25 cellular contexts compared by ENCODE assay signal in genomic region chr18:48151421-48152095, GRCh38.
DNase-seq lines count a peak whose midpoint lies in the region; ATAC-seq, FAIRE-seq and TF ChIP-seq lines count a peak whose summit lies in the region.
"Had no signal": no experiment of that assay in that cellular context is flagged by ENCODE, and none has a peak within 500 bp of the region (broad histone marks: within the 10 kb centered on the region; RNA-seq: fewer than 3 reads in every experiment).

No MANE protein-coding gene starts in this region.

- peak overlapping the region in 1 of 2 experiments; percentile 24 for H3K4ac ChIP-seq in mesenchymal stem cell (ENCODE audit: low read depth in 1 of 2, low read length in 2 of 2)

- H3K18ac ChIP-seq in mesenchymal stem cell (ENCODE audit: low read depth in 1 of 2, low read length in 2 of 2): no peak overlapping the region

- no peaks in the 10 kb centered on the region for H3F3A ChIP-seq in PC-3 (ENCODE audit: low read length, unreplicated experiment)

- H3K4me2 ChIP-seq in PC-3 (ENCODE audit: low read length) (0 out of 2 replicates have a peak overlapping the region, but pooled peaks have one; percentile 16), mesenchymal stem cell (ENCODE audit: low read length, poor library complexity, severe bottlenecking) (no peak overlapping the region)
- H3K4me2 ChIP-seq: KMS-11 had no signal

- no peak overlapping the region; the same call in 1 of the 2 replicates for H3K9ac ChIP-seq in PC-3 (ENCODE audit: low read length)
- no peak overlapping the region for H3K9ac ChIP-seq in mesenchymal stem cell (ENCODE audit: low read length)
- H3K9ac ChIP-seq: KMS-11 had no signal

- TF ChIP-seq CTCF in PC-3 (conservative IDR thresholded peaks at IDR 0.05; ENCODE audit: low read depth, low read length): no peak

- peak overlapping the region; percentile 16 for H4K8ac ChIP-seq in mesenchymal stem cell (ENCODE audit: low read length)

- no peak overlapping the region for H2BK5ac ChIP-seq in mesenchymal stem cell (ENCODE audit: low read depth, low read length, poor library complexity, severe bottlenecking)

- peak overlapping the region; percentile 40 to 74 for H2BK12ac ChIP-seq in mesenchymal stem cell (ENCODE audit: low read length in 2 of 2)

- H4K20me1 ChIP-seq in PC-3 (ENCODE audit: low read length): no peaks in the 10 kb centered on the region

- H3K36me3 ChIP-seq in PC-3 (ENCODE audit: low read depth, low read length): no peaks in the 10 kb centered on the region
- H3K36me3 ChIP-seq in mesenchymal stem cell (ENCODE audit: control insufficient read depth in 1 of 2, insufficient read depth in 2 of 2, low read depth in 1 of 2, low read length in 2 of 2): no peaks in the 10 kb centered on the region
- H3K36me3 ChIP-seq in small intestine (ENCODE audit: control insufficient read depth in 2 of 2, insufficient read depth in 2 of 2, low read length in 2 of 2): no peaks in the 10 kb centered on the region
- H3K36me3 ChIP-seq: ascending aorta, prostate gland, uterus had no signal

- no peak overlapping the region for H3K23ac ChIP-seq in mesenchymal stem cell (ENCODE audit: low read length in 2 of 2)

- intact Hi-C loops in PC-3 (cut with micrococcal nuclease): no loop called here

- no peaks in the 10 kb centered on the region for H3K79me2 ChIP-seq in PC-3 (ENCODE audit: low read length)

- no peaks in the 10 kb centered on the region for H3K79me1 ChIP-seq in mesenchymal stem cell (replicated peaks; ENCODE audit: low read length, poor library complexity, severe bottlenecking)

- ATAC-seq in PC-3 (no peak), GM21717 (IDR thresholded peaks at IDR 0.05; ENCODE audit: unreplicated experiment) (no peak)

- no peak overlapping the region for H2BK15ac ChIP-seq in mesenchymal stem cell (ENCODE audit: low read depth, poor library complexity, severe bottlenecking)

- no peak overlapping the region for H2AFZ ChIP-seq in PC-3 (ENCODE audit: low read length)
- no peak overlapping the region for H2AFZ ChIP-seq in mesenchymal stem cell (ENCODE audit: low read depth, low read length)

- no peak overlapping the region for H2BK120ac ChIP-seq in mesenchymal stem cell (ENCODE audit: low read depth, low read length)

- no peaks in the 10 kb centered on the region for H3K9me2 ChIP-seq in PC-3 (replicated peaks; ENCODE audit: low read length)

- POLR2A ChIA-PET in PC-3 (lab: Charles Lee; ENCODE audit: unreplicated experiment): no interaction called here

- H4K91ac ChIP-seq in mesenchymal stem cell (ENCODE audit: low read length): peak overlapping the region; percentile 66

- 78% methylated on average over 11 of the region's 11 CpGs for WGBS in mesenchymal stem cell
- WGBS in small intestine, 3 donors: 21 to 63% (median 39%) methylated on average over 11 of the region's 11 CpGs

- H3K4me3 ChIP-seq in PC-3 (ENCODE audit: low read length) (no peak overlapping the region), mesenchymal stem cell (ENCODE audit: insufficient read depth in 1 of 2, low read depth in 1 of 2, low read length in 2 of 2) (no peak overlapping the region), small intestine (ENCODE audit: low read depth in 1 of 2, low read length in 2 of 2) (no peak overlapping the region)
- H3K4me3 ChIP-seq: ascending aorta, prostate gland, uterus had no signal

- H3K4me1 ChIP-seq in PC-3 (ENCODE audit: insufficient read depth, low read length) (peaks cover 36% of the 10 kb centered on the region), mesenchymal stem cell (ENCODE audit: control insufficient read depth, insufficient read depth, low read depth, low read length) (peaks cover 2% of the 10 kb centered on the region), small intestine (ENCODE audit: control insufficient read depth in 2 of 2, insufficient read depth in 1 of 2, low read depth in 1 of 2, low read length in 1 of 2) (peaks cover 0 to 2% of the 10 kb centered on the region in 2 donors)
- H3K4me1 ChIP-seq: prostate gland, uterus had no signal

- BruUV-seq in PC-3 (replicated peaks; lab: Mats Ljungman, UMichigan): no TSS peak

- H3K14ac ChIP-seq in mesenchymal stem cell (ENCODE audit: low read length in 2 of 2): peak overlapping the region in 1 of 2 experiments; percentile 1

- H3K27ac ChIP-seq in PC-3 (ENCODE audit: low read length) (peak overlapping the region; percentile 79), mesenchymal stem cell (ENCODE audit: low read length, poor library complexity, severe bottlenecking) (no peak overlapping the region), small intestine (ENCODE audit: low read depth in 1 of 2, low read length in 1 of 2) (no peak overlapping the region)
- H3K27ac ChIP-seq: ascending aorta, KMS-11, prostate gland, uterus had no signal

- H2AK5ac ChIP-seq in mesenchymal stem cell (ENCODE audit: low read length, severe bottlenecking): no peak overlapping the region

- H3K27me3 ChIP-seq in PC-3 (ENCODE audit: low read length): no peaks in the 10 kb centered on the region
- H3K27me3 ChIP-seq in mesenchymal stem cell (ENCODE audit: control insufficient read depth in 1 of 2, insufficient read depth in 1 of 2, low read length in 2 of 2): peaks cover 0 to 17% of the 10 kb centered on the region in 2 experiments
- no peaks in the 10 kb centered on the region for H3K27me3 ChIP-seq in small intestine (ENCODE audit: control insufficient read depth in 2 of 2, insufficient read depth in 2 of 2, low read length in 2 of 2)
- H3K27me3 ChIP-seq: ascending aorta, uterus had no signal

- H3K9me3 ChIP-seq in PC-3 (ENCODE audit: low read length) (no peaks in the 10 kb centered on the region), mesenchymal stem cell (ENCODE audit: control insufficient read depth, low read length) (no peaks in the 10 kb centered on the region), small intestine (ENCODE audit: control insufficient read depth, low read depth) (no peaks in the 10 kb centered on the region)
- H3K9me3 ChIP-seq: ascending aorta, prostate gland, uterus had no signal

- FAIRE-seq in small intestine (lab: Jason Lieb, UNC): no peak
- FAIRE-seq: A204.1, endothelial cell of umbilical vein had no signal

- CTCF ChIA-PET in PC-3 (lab: Charles Lee): no interaction called here

- DNase-seq in NCI-H2196 (lab: John Stamatoyannopoulos, UW; ENCODE audit: unreplicated experiment) (peak; percentile 27), NCI-H2196 treated with DMSO at 0.1 percent for 48 hours (lab: John Stamatoyannopoulos, UW; ENCODE audit: unreplicated experiment) (no peak), PC-3 (no peak), mesenchymal stem cell (no peak), small intestine (peak; percentile 71), NCI-H1930 (lab: John Stamatoyannopoulos, UW) (no peak), NCI-H1417 treated with DMSO at 0.1 percent for 48 hours (lab: John Stamatoyannopoulos, UW) (no peak)
- DNase-seq: activated B cell treated with CpG ODN at 0.5 μM for 24 hours; activated CD4-positive, alpha-beta T cell treated with anti-CD3 and anti-CD28 coated beads, Interleukin-2, amount 50 U/mL, for 4 hours; AML-193; CD8-positive, alpha-beta memory T cell; DMS53; GOT3; NCI-H146; NCI-H345; NCI-H774; SHP77 treated with DMSO at 0.1 percent for 48 hours; stimulated activated CD4-positive, alpha-beta T cell treated with anti-CD3 and anti-CD28 coated beads, Interleukin-1b, Interleukin-23, amount 100 ng/mL, for 48 hours; uterus had no signal

Comparison
In these comparisons a context has a peak if more than half of its experiments do, and no peak if none do; other contexts are left out.
1. DNase-seq: peak in NCI-H2196 (single experiment) and small intestine (single experiment); none in NCI-H2196 treated with DMSO at 0.1 percent for 48 hours (single experiment), PC-3 (single experiment), mesenchymal stem cell (single experiment), NCI-H1930 (0 of 2) and NCI-H1417 treated with DMSO at 0.1 percent for 48 hours (single experiment).